ENCODE assay signal across 13 cellular contexts in the genomic region with DNA sequence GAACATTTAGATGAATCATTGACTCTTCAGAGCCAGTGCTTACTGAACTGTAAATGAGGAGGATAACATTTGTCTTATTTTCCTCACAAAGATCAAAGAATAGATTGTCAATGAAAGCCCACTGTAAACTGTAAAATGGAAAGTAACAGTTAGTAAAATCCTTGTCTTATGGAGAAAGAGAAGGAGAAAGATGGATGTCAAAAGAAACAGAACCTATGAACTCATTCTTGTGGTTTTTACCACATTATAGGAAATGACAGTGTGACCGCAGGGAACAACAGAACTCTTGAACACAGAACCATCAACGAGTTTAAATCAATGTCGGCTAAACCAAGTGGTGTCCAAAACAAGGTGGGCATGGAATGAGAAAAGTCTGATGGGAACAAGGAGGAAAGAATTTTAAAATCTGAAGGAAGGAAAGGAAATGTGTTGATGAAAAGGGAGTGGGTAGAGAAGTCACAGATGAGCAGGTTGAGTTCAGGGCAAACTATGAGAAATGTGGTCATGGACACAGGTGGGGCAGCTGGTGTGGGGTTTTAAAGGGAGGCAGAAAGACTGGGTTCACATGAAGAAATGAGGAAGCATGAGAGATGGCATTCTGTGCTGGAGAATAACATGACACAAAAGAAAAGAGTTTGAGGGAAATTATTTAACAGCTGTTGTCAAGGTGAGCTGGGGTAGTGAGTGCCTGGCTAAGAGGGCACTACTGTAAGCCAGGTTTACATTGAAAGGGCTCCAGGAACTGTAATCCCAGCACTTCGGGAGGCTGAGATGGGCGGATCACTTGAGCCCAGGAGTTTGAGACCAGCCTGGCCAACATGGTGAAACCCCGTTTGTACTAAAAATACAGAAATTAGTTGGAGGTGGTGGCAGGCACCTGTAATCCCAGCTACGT. TPM values are rescaled to one million over a fixed set of nuclear protein-coding genes. Genes with fewer than 3 reads are reported as not detected.
DNase-seq lines count a peak whose midpoint lies in the region; ATAC-seq lines count a peak whose summit lies in the region.
"Had no signal": no experiment of that assay in that cellular context is flagged by ENCODE, and none has a peak within 500 bp of the region (broad histone marks: within the 10 kb centered on the region; RNA-seq: fewer than 3 reads in every experiment).

No MANE protein-coding gene starts in this region.

- peaks cover 39% of the 10 kb centered on the region for H3K27me3 Mint-ChIP-seq in activated CD4-positive, alpha-beta T cell treated with anti-CD3 and anti-CD28 coated beads, Interleukin-2, amount 10 ng/mL, durations not matched to agents 7 days and 5 days
- peaks cover 53% of the 10 kb centered on the region for H3K27me3 Mint-ChIP-seq in T-helper 2 cell treated with Interferon-gamma antibody and Interleukin-4, amounts not matched to agents 5 μg/mL and 100 μg/mL, for 36 hours (ENCODE audit: low read depth)
- H3K27me3 Mint-ChIP-seq in stimulated activated naive B cell treated with anti-CD40 and anti-IgM and Interleukin-4, amounts not matched to agents 10 μg/mL and 1 μg/mL and 100 μg/mL, for 72 hours = peaks cover 4 to 5% of the 10 kb centered on the region in 2 donors

- H3K4me3 Mint-ChIP-seq in activated CD4-positive, alpha-beta T cell treated with anti-CD3 and anti-CD28 coated beads, Interleukin-2, amount 10 ng/mL, durations not matched to agents 7 days and 5 days = no peak overlapping the region
- peak overlapping the region; percentile 25 for H3K4me3 Mint-ChIP-seq in T-helper 2 cell treated with Interferon-gamma antibody and Interleukin-4, amounts not matched to agents 5 μg/mL and 100 μg/mL, for 36 hours
- peak overlapping the region; percentile 2 to 14 for H3K4me3 Mint-ChIP-seq in stimulated activated naive B cell treated with anti-CD40 and anti-IgM and Interleukin-4, amounts not matched to agents 10 μg/mL and 1 μg/mL and 100 μg/mL, for 72 hours

- POLR2A ChIA-PET in activated CD4-positive, alpha-beta T cell treated with anti-CD3 and anti-CD28 coated beads, Interleukin-2, amount 10 ng/mL, durations not matched to agents 7 days and 5 days (lab: Charles Lee) = no interaction called here

- CTCF ChIA-PET in activated CD4-positive, alpha-beta T cell treated with anti-CD3 and anti-CD28 coated beads, Interleukin-2, amount 10 ng/mL, durations not matched to agents 7 days and 5 days (lab: Charles Lee) = no interaction called here

- H3K27ac Mint-ChIP-seq in activated CD4-positive, alpha-beta T cell treated with anti-CD3 and anti-CD28 coated beads, Interleukin-2, amount 10 ng/mL, durations not matched to agents 7 days and 5 days = peak overlapping the region; percentile 27
- no peak overlapping the region for H3K27ac Mint-ChIP-seq in T-helper 2 cell treated with Interferon-gamma antibody and Interleukin-4, amounts not matched to agents 5 μg/mL and 100 μg/mL, for 36 hours
- peak overlapping the region; percentile 85 for H3K27ac Mint-ChIP-seq in stimulated activated naive B cell treated with anti-CD40 and anti-IgM and Interleukin-4, amounts not matched to agents 10 μg/mL and 1 μg/mL and 100 μg/mL, for 72 hours

- ATAC-seq in stimulated activated naive B cell treated with anti-CD40 and anti-IgM and Interleukin-4, amounts not matched to agents 10 μg/mL and 1 μg/mL and 100 μg/mL, for 72 hours (replicated peaks) = peak; percentile 50 to 72
- no peak for ATAC-seq in GM21360 (IDR thresholded peaks at IDR 0.05; ENCODE audit: unreplicated experiment)
- ATAC-seq: Panc1 had no signal

- H3K36me3 Mint-ChIP-seq in activated CD4-positive, alpha-beta T cell treated with anti-CD3 and anti-CD28 coated beads, Interleukin-2, amount 10 ng/mL, durations not matched to agents 7 days and 5 days (ENCODE audit: low read depth) = peaks cover 2% of the 10 kb centered on the region
- H3K36me3 Mint-ChIP-seq in T-helper 2 cell treated with Interferon-gamma antibody and Interleukin-4, amounts not matched to agents 5 μg/mL and 100 μg/mL, for 36 hours (ENCODE audit: low read depth) = no peaks in the 10 kb centered on the region
- H3K36me3 Mint-ChIP-seq in stimulated activated naive B cell treated with anti-CD40 and anti-IgM and Interleukin-4, amounts not matched to agents 10 μg/mL and 1 μg/mL and 100 μg/mL, for 72 hours = peaks cover 3 to 7% of the 10 kb centered on the region in 2 donors

- H3K4me1 Mint-ChIP-seq in activated CD4-positive, alpha-beta T cell treated with anti-CD3 and anti-CD28 coated beads, Interleukin-2, amount 10 ng/mL, durations not matched to agents 7 days and 5 days = peaks cover 26% of the 10 kb centered on the region
- peaks cover 6% of the 10 kb centered on the region for H3K4me1 Mint-ChIP-seq in T-helper 2 cell treated with Interferon-gamma antibody and Interleukin-4, amounts not matched to agents 5 μg/mL and 100 μg/mL, for 36 hours (ENCODE audit: low read depth)
- H3K4me1 Mint-ChIP-seq in stimulated activated naive B cell treated with anti-CD40 and anti-IgM and Interleukin-4, amounts not matched to agents 10 μg/mL and 1 μg/mL and 100 μg/mL, for 72 hours = peaks cover 32 to 44% of the 10 kb centered on the region in 2 donors

- H3K9me3 Mint-ChIP-seq in activated CD4-positive, alpha-beta T cell treated with anti-CD3 and anti-CD28 coated beads, Interleukin-2, amount 10 ng/mL, durations not matched to agents 7 days and 5 days = no peaks in the 10 kb centered on the region
- no peaks in the 10 kb centered on the region for H3K9me3 Mint-ChIP-seq in T-helper 2 cell treated with Interferon-gamma antibody and Interleukin-4, amounts not matched to agents 5 μg/mL and 100 μg/mL, for 36 hours
- peaks cover 2 to 3% of the 10 kb centered on the region in 2 donors for H3K9me3 Mint-ChIP-seq in stimulated activated naive B cell treated with anti-CD40 and anti-IgM and Interleukin-4, amounts not matched to agents 10 μg/mL and 1 μg/mL and 100 μg/mL, for 72 hours

- DNase-seq in activated CD4-positive, alpha-beta T cell treated with anti-CD3 and anti-CD28 coated beads, Interleukin-2, amount 10 ng/mL, durations not matched to agents 7 days and 5 days = peak; percentile 36
- no peak for DNase-seq in activated CD4-positive, alpha-beta T cell treated with anti-CD3 and anti-CD28 coated beads for 4 hours
- DNase-seq in HT1080 (ENCODE audit: low read depth) (peak; percentile 65), GF-D8 (lab: John Stamatoyannopoulos, UW) (no peak), DMS53 (lab: John Stamatoyannopoulos, UW) (no peak)
- DNase-seq in T-helper 2 cell treated with Interferon-gamma antibody and Interleukin-4, amounts not matched to agents 5 μg/mL and 100 μg/mL, for 36 hours (ENCODE audit: low spot score) = no peak
- peak; percentile 19 for DNase-seq in stimulated activated naive B cell treated with anti-CD40 and anti-IgM and Interleukin-4, amounts not matched to agents 10 μg/mL and 1 μg/mL and 100 μg/mL, for 72 hours
- DNase-seq: NCI-H1105 treated with DMSO at 0.1 percent for 48 hours, NCI-H226, occipital lobe, small intestine had no signal

RNA-seq across cellular contexts. Expression of a gene that starts 42.4 kb away (rescaled TPM):
- under 1 TPM; 0.48 to 0.50 TPM for total RNA-seq in activated CD4-positive, alpha-beta T cell treated with anti-CD3 and anti-CD28 coated beads, Interleukin-2, amount 10 ng/mL, durations not matched to agents 7 days and 5 days
- total RNA-seq in HT1080 (2014; rRNA removed; shearing (Covaris generic)) = 57.1 and 90.6 TPM in 2 replicates
- 64.6 and 76.1 TPM in 2 replicates for polyA plus RNA-seq in HT1080 (2015; cell fraction: cytosol; rRNA removed)
- 74.0 and 82.7 TPM in 2 replicates for polyA plus RNA-seq in HT1080 (2015; cell fraction: nucleus; rRNA removed)

Comparison
In these comparisons a context has a peak if more than half of its experiments do, and no peak if none do; other contexts are left out.
1. DNase-seq: peak in activated CD4-positive, alpha-beta T cell treated with anti-CD3 and anti-CD28 coated beads, Interleukin-2, amount 10 ng/mL, durations not matched to agents 7 days and 5 days (single experiment), HT1080 (single experiment) and stimulated activated naive B cell treated with anti-CD40 and anti-IgM and Interleukin-4, amounts not matched to agents 10 μg/mL and 1 μg/mL and 100 μg/mL, for 72 hours (single experiment); none in activated CD4-positive, alpha-beta T cell treated with anti-CD3 and anti-CD28 coated beads for 4 hours (0 of 2), T-helper 2 cell treated with Interferon-gamma antibody and Interleukin-4, amounts not matched to agents 5 μg/mL and 100 μg/mL, for 36 hours (single experiment), GF-D8 (single experiment) and DMS53 (single experiment).
2. RNA of a gene that starts 42.4 kb away (total RNA-seq): 57.1 to 90.6 TPM in HT1080; 0.48 to 0.50 TPM in activated CD4-positive, alpha-beta T cell treated with anti-CD3 and anti-CD28 coated beads, Interleukin-2, amount 10 ng/mL, durations not matched to agents 7 days and 5 days; every median in the first group is over 10 times any median in the second.